ENCODE assay signal across 8 cellular contexts in the genomic region with DNA sequence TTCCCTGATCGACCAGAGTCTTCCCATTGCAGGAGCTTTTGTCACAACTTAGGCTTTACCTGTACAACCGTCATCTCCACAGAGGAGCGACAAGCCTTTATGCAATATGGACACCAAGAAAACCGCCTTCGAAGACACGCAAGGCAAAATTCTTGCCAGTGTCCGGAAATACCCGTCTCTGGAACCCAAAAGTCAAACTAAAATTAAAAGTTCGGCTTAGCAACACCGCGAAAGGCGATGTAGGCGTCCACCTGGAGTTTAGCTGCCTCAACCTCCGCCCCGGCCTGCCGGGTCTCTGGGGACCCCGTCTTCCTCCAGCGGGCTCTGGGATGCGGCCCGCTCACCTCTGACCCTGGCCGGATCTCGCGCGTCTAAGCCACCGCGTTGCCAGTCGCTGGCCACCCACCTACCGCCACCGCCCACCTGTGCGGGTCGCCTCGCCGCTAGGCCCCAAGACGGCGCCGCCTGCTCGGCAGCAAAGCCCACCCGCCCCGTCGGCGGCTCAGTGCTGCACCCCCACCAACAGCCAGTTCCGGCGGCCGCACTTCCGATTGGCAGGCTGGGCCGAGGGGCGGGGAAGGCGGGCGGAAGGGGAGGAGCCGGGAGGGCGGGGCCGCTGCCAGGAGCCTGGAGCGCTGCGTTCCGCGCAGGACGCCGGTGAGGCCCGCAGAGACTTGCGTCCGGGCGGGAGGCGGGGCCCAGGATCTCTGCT. TPM values are rescaled to one million over a fixed set of nuclear protein-coding genes. Genes with fewer than 3 reads are reported as not detected.
DNase-seq lines count a peak whose midpoint lies in the region; ATAC-seq and TF ChIP-seq lines count a peak whose summit lies in the region.

SUPT20H (minus strand) TSS at position 553 of the 712 bp plus-strand sequence. CDS start 8,198 bp downstream, outside the sequence.

- intact Hi-C loops in naive thymus-derived CD4-positive, alpha-beta T cell (cut with micrococcal nuclease): loop anchor here (1.0 to 5.0 kb wide), 7 partner anchors 16 to 1979 kb away; partner anchors contain the start of genes ALG5 (in 2 of the 2), NHLRC3 (in 2 of the 2), PROSER1 (in 2 of the 2) and RFXAP (in 2 of the 2)

- 0 out of 2 replicates have a peak, but pooled peaks cover 8% of the 10 kb centered on the region for H4K20me1 ChIP-seq in GM23338 (replicated peaks; ENCODE audit: insufficient read depth)

- POLR2A ChIA-PET in naive thymus-derived CD4-positive, alpha-beta T cell (lab: Charles Lee): interaction anchor here (0.6 to 5.6 kb wide), 5 partner anchors 19 to 1979 kb away, joined by 3 to 72 read pairs (median 3); partner anchors contain the start of genes ALG5, EXOSC8, NHLRC3 and PROSER1

- H3F3A ChIP-seq in GM23338 (replicated peaks; ENCODE audit: low read depth): no peaks in the 10 kb centered on the region

- TF ChIP-seq CTCF in GM23338 (conservative IDR thresholded peaks at IDR 0.05; ENCODE audit: low read depth in 2 of 2): no peak

- peaks cover 5% of the 10 kb centered on the region; the same call in 2 of the 3 replicates for H3K4me1 Mint-ChIP-seq in GM23338
- H3K4me1 Mint-ChIP-seq in naive thymus-derived CD4-positive, alpha-beta T cell: peaks cover 13 to 58% (median 48%) of the 10 kb centered on the region in 7 donors
- H3K4me1 Mint-ChIP-seq in stimulated activated memory B cell treated with anti-CD40 and anti-IgM and Interleukin-4, amounts not matched to agents 10 μg/mL and 1 μg/mL and 100 μg/mL, for 72 hours: peaks cover 23% of the 10 kb centered on the region

- peak within 1 kb of the TSS; percentile 99 for H3K27ac Mint-ChIP-seq in GM23338
- H3K27ac Mint-ChIP-seq in naive thymus-derived CD4-positive, alpha-beta T cell: peak within 1 kb of the TSS; percentile 93 to 99 (median 98)
- H3K27ac Mint-ChIP-seq in stimulated activated memory B cell treated with anti-CD40 and anti-IgM and Interleukin-4, amounts not matched to agents 10 μg/mL and 1 μg/mL and 100 μg/mL, for 72 hours: peak within 1 kb of the TSS; percentile 98

- peak; percentile 97 for ATAC-seq in GM23338
- peak; percentile 98 for ATAC-seq in naive thymus-derived CD4-positive, alpha-beta T cell
- ATAC-seq in stimulated activated memory B cell treated with anti-CD40 and anti-IgM and Interleukin-4, amounts not matched to agents 10 μg/mL and 1 μg/mL and 100 μg/mL, for 72 hours: peak; percentile 99

- H3K27me3 ChIP-seq in GM23338 (ENCODE audit: insufficient read depth): no peaks in the 10 kb centered on the region
- no peaks in the 10 kb centered on the region for H3K27me3 ChIP-seq in naive thymus-derived CD4-positive, alpha-beta T cell (ENCODE audit: control insufficient read depth in 2 of 2, insufficient read depth in 2 of 2, low read length in 2 of 2)

- no peaks in the 10 kb centered on the region for H3K27me3 Mint-ChIP-seq in GM23338 (ENCODE audit: insufficient read depth, low read depth, poor library complexity)
- H3K27me3 Mint-ChIP-seq in naive thymus-derived CD4-positive, alpha-beta T cell: peaks cover 0 to 11% (median 0%) of the 10 kb centered on the region in 5 donors
- no peaks in the 10 kb centered on the region for H3K27me3 Mint-ChIP-seq in stimulated activated memory B cell treated with anti-CD40 and anti-IgM and Interleukin-4, amounts not matched to agents 10 μg/mL and 1 μg/mL and 100 μg/mL, for 72 hours

- peak within 1 kb of the TSS; percentile 86 for H3K4me2 ChIP-seq in GM23338

- H3K4me1 ChIP-seq in GM23338 (ENCODE audit: insufficient read depth): peaks cover 4% of the 10 kb centered on the region; the same call in 1 of the 2 replicates
- H3K4me1 ChIP-seq in naive thymus-derived CD4-positive, alpha-beta T cell (ENCODE audit: control insufficient read depth in 2 of 2, insufficient read depth in 2 of 2, low read length in 2 of 2): peaks cover 13 to 15% of the 10 kb centered on the region in 2 donors

- H3K9me3 ChIP-seq in naive thymus-derived CD4-positive, alpha-beta T cell (ENCODE audit: control insufficient read depth in 2 of 3, low read length in 3 of 3): no peaks in the 10 kb centered on the region

- H3K79me2 ChIP-seq in GM23338 (replicated peaks; ENCODE audit: insufficient read depth): peaks cover 49% of the 10 kb centered on the region

- H3K36me3 ChIP-seq in GM23338 (ENCODE audit: insufficient read depth): no peaks in the 10 kb centered on the region
- H3K36me3 ChIP-seq in naive thymus-derived CD4-positive, alpha-beta T cell (ENCODE audit: control insufficient read depth in 2 of 3, insufficient read depth in 3 of 3, low read length in 3 of 3): no peaks in the 10 kb centered on the region

- H3K9me3 Mint-ChIP-seq in GM23338: peaks cover 6% of the 10 kb centered on the region; the same call in 2 of the 3 replicates
- H3K9me3 Mint-ChIP-seq in naive thymus-derived CD4-positive, alpha-beta T cell: peaks cover 0 to 2% (median 0%) of the 10 kb centered on the region in 11 donors
- no peaks in the 10 kb centered on the region for H3K9me3 Mint-ChIP-seq in stimulated activated memory B cell treated with anti-CD40 and anti-IgM and Interleukin-4, amounts not matched to agents 10 μg/mL and 1 μg/mL and 100 μg/mL, for 72 hours

- peak within 1 kb of the TSS; percentile 83 for H2AFZ ChIP-seq in GM23338

- H3K9me2 ChIP-seq in GM23338 (ENCODE audit: insufficient read depth): no peaks in the 10 kb centered on the region

- H3K27ac ChIP-seq in GM23338 (ENCODE audit: low read depth): peak within 1 kb of the TSS; percentile 84
- peak within 1 kb of the TSS; percentile 93 for H3K27ac ChIP-seq in naive thymus-derived CD4-positive, alpha-beta T cell (ENCODE audit: low read depth, low read length)

- peaks cover 30% of the 10 kb centered on the region; the same call in 2 of the 3 replicates for H3K36me3 Mint-ChIP-seq in GM23338 (ENCODE audit: low read depth)
- H3K36me3 Mint-ChIP-seq in naive thymus-derived CD4-positive, alpha-beta T cell: peaks cover 4 to 22% (median 6%) of the 10 kb centered on the region in 5 donors
- peaks cover 13% of the 10 kb centered on the region for H3K36me3 Mint-ChIP-seq in stimulated activated memory B cell treated with anti-CD40 and anti-IgM and Interleukin-4, amounts not matched to agents 10 μg/mL and 1 μg/mL and 100 μg/mL, for 72 hours

- H3K4me3 Mint-ChIP-seq in GM23338: peak within 1 kb of the TSS; percentile 92
- H3K4me3 Mint-ChIP-seq in naive thymus-derived CD4-positive, alpha-beta T cell: peak within 1 kb of the TSS; percentile 87 to 99 (median 94)
- H3K4me3 Mint-ChIP-seq in stimulated activated memory B cell treated with anti-CD40 and anti-IgM and Interleukin-4, amounts not matched to agents 10 μg/mL and 1 μg/mL and 100 μg/mL, for 72 hours: peak within 1 kb of the TSS; percentile 85

- CTCF ChIA-PET in naive thymus-derived CD4-positive, alpha-beta T cell (lab: Charles Lee): no interaction called here

- DNase-seq in EH (ENCODE audit: low read depth): peak; percentile 91
- DNase-seq in GM23338 (ENCODE audit: low spot score): peak; percentile 96
- DNase-seq in Kasumi-1 (lab: John Stamatoyannopoulos, UW): peak; percentile 54 to 71
- peak; percentile 86 for DNase-seq in RPMI8226
- peak; percentile 91 for DNase-seq in activated T-helper 1 cell treated with anti-CD3 and anti-CD28 coated beads, Interleukin-2, amount 50 U/mL, for 16 hours (ENCODE audit: low read depth in 1 of 2, low spot score in 1 of 2)
- peak; percentile 89 for DNase-seq in fibroblast of gingiva (ENCODE audit: low read depth)
- DNase-seq in naive thymus-derived CD4-positive, alpha-beta T cell: peak; percentile 85 to 94 (median 91)

- H3K4me3 ChIP-seq in GM23338: peak within 1 kb of the TSS; percentile 95
- peak within 1 kb of the TSS; percentile 77 for H3K4me3 ChIP-seq in naive thymus-derived CD4-positive, alpha-beta T cell (ENCODE audit: low read length)

RNA-seq across cellular contexts. Expression of gene SUPT20H, which starts in this region (rescaled TPM):
- 67.5 and 68.7 TPM in 2 replicates for total RNA-seq in GM23338 (2014; rRNA removed; shearing (Covaris generic))
- polyA plus RNA-seq in GM23338 (2016; fragmentation: Nextera tagmentation; extraction: Ambion mirVana): 90.2 and 98.2 TPM in 2 replicates
- 100 to 1,000 TPM in 1 of 5 experiments, 10 to 100 TPM in 4; 70.5 to 106 (median 86.1) TPM for total RNA-seq in naive thymus-derived CD4-positive, alpha-beta T cell
- 10 to 100 TPM; 63.0 to 75.8 TPM for polyA plus RNA-seq in naive thymus-derived CD4-positive, alpha-beta T cell

Comparison
In these comparisons a context has a peak if more than half of its experiments do, and no peak if none do; other contexts are left out.
1. Peak in every context shown above with its lines: DNase-seq, ATAC-seq, H3K4me3 ChIP-seq and H3K27ac ChIP-seq.